Comparison of ENCODE assay signal across 1 cellular context in the genomic region with DNA sequence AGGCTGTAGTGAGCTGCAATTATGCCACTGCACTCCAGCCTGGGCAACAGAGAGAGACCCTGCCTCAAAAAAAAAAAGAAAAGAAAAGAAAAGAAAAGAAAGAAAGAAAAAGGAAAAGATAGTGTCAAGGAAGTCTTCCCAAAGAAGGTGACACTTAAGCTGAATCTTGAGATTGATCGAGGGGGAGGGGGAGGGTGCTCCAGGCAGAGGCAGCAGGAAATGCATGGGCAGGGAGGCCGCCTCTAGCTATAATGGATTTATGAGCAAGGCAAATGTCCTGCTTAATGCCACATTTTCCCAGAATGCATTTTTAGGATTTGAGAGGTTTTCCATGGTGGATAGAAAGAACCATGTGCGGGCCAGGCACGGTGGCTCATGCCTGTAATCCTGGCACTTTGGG.
TF ChIP-seq lines count a peak whose summit lies in the region.

No MANE protein-coding gene starts in this region.

TF ChIP-seq in K562, 482 proteins besides CTCF, POLR2A, EP300 and RAD21:
- TF ChIP-seq SLC30A9 (CRISPR knock-in tag; IDR thresholded peaks at IDR 0.05) (no peak), KDM5B (IDR thresholded peaks at IDR 0.05; ENCODE audit: insufficient replicate concordance, low read depth, low read length) (no peak), ZNF444 (CRISPR knock-in tag; IDR thresholded peaks at IDR 0.05) (peak; percentile 71), MED1 (CRISPR knock-in tag; IDR thresholded peaks at IDR 0.05; ENCODE audit: borderline replicate concordance) (no peak), ELF2 (CRISPR knock-in tag; IDR thresholded peaks at IDR 0.05) (no peak), BCL6 (CRISPR knock-in tag; IDR thresholded peaks at IDR 0.05) (no peak), DACH1 (IDR thresholded peaks at IDR 0.05; ENCODE audit: partially characterized antibody) (no peak), CHD2 (IDR thresholded peaks at IDR 0.05; ENCODE audit: low read depth, low read length) (no peak), MCM2 (IDR thresholded peaks at IDR 0.05; ENCODE audit: low read depth) (no peak), HNRNPH1 (optimal IDR thresholded peaks at IDR 0.05; ENCODE audit: low read depth, low read length) (no peak), KDM1A (IDR thresholded peaks at IDR 0.05) (peak in 1 of 2 experiments; percentile 83; a peak in 2 of 4 replicates), ELF1 (tag; IDR thresholded peaks at IDR 0.05) (no peak), ETV1 (tag; conservative IDR thresholded peaks at IDR 0.05; ENCODE audit: low read depth) (no peak), RB1 (IDR thresholded peaks at IDR 0.05; ENCODE audit: low read depth) (no peak)
- TF ChIP-seq, protein P1, sequence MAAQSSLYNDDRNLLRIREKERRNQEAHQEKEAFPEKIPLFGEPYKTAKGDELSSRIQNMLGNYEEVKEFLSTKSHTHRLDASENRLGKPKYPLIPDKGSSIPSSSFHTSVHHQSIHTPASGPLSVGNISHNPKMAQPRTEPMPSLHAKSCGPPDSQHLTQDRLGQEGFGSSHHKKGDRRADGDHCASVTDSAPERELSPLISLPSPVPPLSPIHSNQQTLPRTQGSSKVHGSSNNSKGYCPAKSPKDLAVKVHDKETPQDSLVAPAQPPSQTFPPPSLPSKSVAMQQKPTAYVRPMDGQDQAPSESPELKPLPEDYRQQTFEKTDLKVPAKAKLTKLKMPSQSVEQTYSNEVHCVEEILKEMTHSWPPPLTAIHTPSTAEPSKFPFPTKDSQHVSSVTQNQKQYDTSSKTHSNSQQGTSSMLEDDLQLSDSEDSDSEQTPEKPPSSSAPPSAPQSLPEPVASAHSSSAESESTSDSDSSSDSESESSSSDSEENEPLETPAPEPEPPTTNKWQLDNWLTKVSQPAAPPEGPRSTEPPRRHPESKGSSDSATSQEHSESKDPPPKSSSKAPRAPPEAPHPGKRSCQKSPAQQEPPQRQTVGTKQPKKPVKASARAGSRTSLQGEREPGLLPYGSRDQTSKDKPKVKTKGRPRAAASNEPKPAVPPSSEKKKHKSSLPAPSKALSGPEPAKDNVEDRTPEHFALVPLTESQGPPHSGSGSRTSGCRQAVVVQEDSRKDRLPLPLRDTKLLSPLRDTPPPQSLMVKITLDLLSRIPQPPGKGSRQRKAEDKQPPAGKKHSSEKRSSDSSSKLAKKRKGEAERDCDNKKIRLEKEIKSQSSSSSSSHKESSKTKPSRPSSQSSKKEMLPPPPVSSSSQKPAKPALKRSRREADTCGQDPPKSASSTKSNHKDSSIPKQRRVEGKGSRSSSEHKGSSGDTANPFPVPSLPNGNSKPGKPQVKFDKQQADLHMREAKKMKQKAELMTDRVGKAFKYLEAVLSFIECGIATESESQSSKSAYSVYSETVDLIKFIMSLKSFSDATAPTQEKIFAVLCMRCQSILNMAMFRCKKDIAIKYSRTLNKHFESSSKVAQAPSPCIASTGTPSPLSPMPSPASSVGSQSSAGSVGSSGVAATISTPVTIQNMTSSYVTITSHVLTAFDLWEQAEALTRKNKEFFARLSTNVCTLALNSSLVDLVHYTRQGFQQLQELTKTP (IDR thresholded peaks at IDR 0.05; ENCODE audit: low read depth in 1 of 2, partially characterized antibody in 2 of 2), result peak in 1 of 2 experiments; percentile 33
- TF ChIP-seq, protein P2, sequence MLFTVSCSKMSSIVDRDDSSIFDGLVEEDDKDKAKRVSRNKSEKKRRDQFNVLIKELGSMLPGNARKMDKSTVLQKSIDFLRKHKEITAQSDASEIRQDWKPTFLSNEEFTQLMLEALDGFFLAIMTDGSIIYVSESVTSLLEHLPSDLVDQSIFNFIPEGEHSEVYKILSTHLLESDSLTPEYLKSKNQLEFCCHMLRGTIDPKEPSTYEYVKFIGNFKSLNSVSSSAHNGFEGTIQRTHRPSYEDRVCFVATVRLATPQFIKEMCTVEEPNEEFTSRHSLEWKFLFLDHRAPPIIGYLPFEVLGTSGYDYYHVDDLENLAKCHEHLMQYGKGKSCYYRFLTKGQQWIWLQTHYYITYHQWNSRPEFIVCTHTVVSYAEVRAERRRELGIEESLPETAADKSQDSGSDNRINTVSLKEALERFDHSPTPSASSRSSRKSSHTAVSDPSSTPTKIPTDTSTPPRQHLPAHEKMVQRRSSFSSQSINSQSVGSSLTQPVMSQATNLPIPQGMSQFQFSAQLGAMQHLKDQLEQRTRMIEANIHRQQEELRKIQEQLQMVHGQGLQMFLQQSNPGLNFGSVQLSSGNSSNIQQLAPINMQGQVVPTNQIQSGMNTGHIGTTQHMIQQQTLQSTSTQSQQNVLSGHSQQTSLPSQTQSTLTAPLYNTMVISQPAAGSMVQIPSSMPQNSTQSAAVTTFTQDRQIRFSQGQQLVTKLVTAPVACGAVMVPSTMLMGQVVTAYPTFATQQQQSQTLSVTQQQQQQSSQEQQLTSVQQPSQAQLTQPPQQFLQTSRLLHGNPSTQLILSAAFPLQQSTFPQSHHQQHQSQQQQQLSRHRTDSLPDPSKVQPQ (CRISPR knock-in tag; IDR thresholded peaks at IDR 0.05; ENCODE audit: borderline replicate concordance), result no peak
- TF ChIP-seq, protein P3, sequence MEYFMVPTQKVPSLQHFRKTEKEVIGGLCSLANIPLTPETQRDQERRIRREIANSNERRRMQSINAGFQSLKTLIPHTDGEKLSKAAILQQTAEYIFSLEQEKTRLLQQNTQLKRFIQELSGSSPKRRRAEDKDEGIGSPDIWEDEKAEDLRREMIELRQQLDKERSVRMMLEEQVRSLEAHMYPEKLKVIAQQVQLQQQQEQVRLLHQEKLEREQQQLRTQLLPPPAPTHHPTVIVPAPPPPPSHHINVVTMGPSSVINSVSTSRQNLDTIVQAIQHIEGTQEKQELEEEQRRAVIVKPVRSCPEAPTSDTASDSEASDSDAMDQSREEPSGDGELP (CRISPR knock-in tag; IDR thresholded peaks at IDR 0.05; ENCODE audit: borderline replicate concordance), result no peak
